1 cellular context compared by ENCODE assay signal in genomic region chr11:3057069-3057963, GRCh38.
TF ChIP-seq lines count a peak whose summit lies in the region.

CARS1 (minus strand) TSS chr11:3057423; CDS start chr11:3057367, 56 bp downstream.

TF ChIP-seq in HepG2, 621 proteins besides CTCF, POLR2A, EP300 and RAD21 (continued from another document and continues in another):
- TF ChIP-seq ARHGAP35 (CRISPR knock-in tag; IDR thresholded peaks at IDR 0.05; ENCODE audit: borderline replicate concordance) (peak; percentile 61; the same call in 1 of the 2 replicates), PHF20 (CRISPR knock-in tag; IDR thresholded peaks at IDR 0.05) (peak; percentile 87), DBP (CRISPR knock-in tag; IDR thresholded peaks at IDR 0.05; ENCODE audit: not compliant biosample characterization) (no peak), ZBTB46 (CRISPR knock-in tag; IDR thresholded peaks at IDR 0.05; ENCODE audit: borderline replicate concordance) (0 out of 2 replicates have a peak, but pooled peaks have one; percentile 60), ZNF792 (CRISPR knock-in tag; IDR thresholded peaks at IDR 0.05) (peak; percentile 81; the same call in 1 of the 2 replicates), KAT8 (CRISPR knock-in tag; IDR thresholded peaks at IDR 0.05) (peak; percentile 95), ZSCAN9 (CRISPR knock-in tag; IDR thresholded peaks at IDR 0.05; ENCODE audit: borderline replicate concordance) (0 out of 2 replicates have a peak, but pooled peaks have one; percentile 47), FOXP4 (CRISPR knock-in tag; IDR thresholded peaks at IDR 0.05) (peak; percentile 16; the same call in 1 of the 2 replicates), PCBP1 (IDR thresholded peaks at IDR 0.05; ENCODE audit: borderline replicate concordance, low read depth, low read length) (peak; percentile 92; the same call in 1 of the 2 replicates), SMC3 (IDR thresholded peaks at IDR 0.05; ENCODE audit: low read length) (no peak), HOXA9 (CRISPR knock-in tag; IDR thresholded peaks at IDR 0.05; ENCODE audit: borderline replicate concordance) (0 out of 2 replicates have a peak, but pooled peaks have one; percentile 58), ATF4 (CRISPR knock-in tag; IDR thresholded peaks at IDR 0.05) (peak; percentile 91 to 100; a peak in 3 of 4 replicates), ZFY (CRISPR knock-in tag; IDR thresholded peaks at IDR 0.05) (peak; percentile 99), HCFC1 (IDR thresholded peaks at IDR 0.05; ENCODE audit: low read depth, low read length) (peak; percentile 96), ZBED4 (CRISPR knock-in tag; IDR thresholded peaks at IDR 0.05; ENCODE audit: borderline replicate concordance) (0 out of 2 replicates have a peak, but pooled peaks have one; percentile 18), DNMT3B (CRISPR knock-in tag; conservative IDR thresholded peaks at IDR 0.05) (no peak), PTBP1 (IDR thresholded peaks at IDR 0.05; ENCODE audit: low read depth, low read length, poor library complexity, severe bottlenecking) (no peak), GATAD1 (CRISPR knock-in tag; IDR thresholded peaks at IDR 0.05) (peak; percentile 84), RXRB (CRISPR knock-in tag; IDR thresholded peaks at IDR 0.05; ENCODE audit: borderline replicate concordance) (0 out of 2 replicates have a peak, but pooled peaks have one; percentile 11), HDAC1 (CRISPR knock-in tag; IDR thresholded peaks at IDR 0.05) (peak; percentile 98), SMAD1 (CRISPR knock-in tag; IDR thresholded peaks at IDR 0.05; ENCODE audit: borderline replicate concordance, low read depth) (peak; percentile 81; the same call in 1 of the 2 replicates), KDM2A (CRISPR knock-in tag; IDR thresholded peaks at IDR 0.05; ENCODE audit: borderline replicate concordance, low read depth) (peak; percentile 81), ZNF253 (CRISPR knock-in tag; IDR thresholded peaks at IDR 0.05; ENCODE audit: borderline replicate concordance) (no peak), SMAD3 (CRISPR knock-in tag; IDR thresholded peaks at IDR 0.05) (peak; percentile 82), RBM39 (IDR thresholded peaks at IDR 0.05; ENCODE audit: low read depth, low read length, poor library complexity, severe bottlenecking) (peak; percentile 87), ZKSCAN5 (CRISPR knock-in tag; IDR thresholded peaks at IDR 0.05) (0 out of 2 replicates have a peak, but pooled peaks have one; percentile 23), HMGXB4 (CRISPR knock-in tag; IDR thresholded peaks at IDR 0.05; ENCODE audit: borderline replicate concordance in 1 of 2, low read depth in 1 of 2) (peak; percentile 53 to 73; a peak in 2 of 4 replicates), PHF8 (CRISPR knock-in tag; IDR thresholded peaks at IDR 0.05) (peak; percentile 93), ATF5 (CRISPR knock-in tag; IDR thresholded peaks at IDR 0.05; ENCODE audit: low read depth) (0 out of 2 replicates have a peak, but pooled peaks have one; percentile 66), ZNF605 (CRISPR knock-in tag; IDR thresholded peaks at IDR 0.05) (peak; percentile 63; the same call in 1 of the 2 replicates), ZFX (CRISPR knock-in tag; IDR thresholded peaks at IDR 0.05; ENCODE audit: low read depth) (peak; percentile 98), ZNF777 (CRISPR knock-in tag; IDR thresholded peaks at IDR 0.05) (0 out of 2 replicates have a peak, but pooled peaks have one; percentile 37), MXI1 (IDR thresholded peaks at IDR 0.05; ENCODE audit: borderline replicate concordance, low read depth, low read length) (peak; percentile 97; the same call in 2 of the 3 replicates), SRSF1 (optimal IDR thresholded peaks at IDR 0.05; ENCODE audit: low read depth, low read length) (peak; percentile 25), ZNF331 (CRISPR knock-in tag; IDR thresholded peaks at IDR 0.05) (peak; percentile 54; the same call in 1 of the 2 replicates), SOX13 (IDR thresholded peaks at IDR 0.05) (no peak), SOX13 (CRISPR knock-in tag; conservative IDR thresholded peaks at IDR 0.05 in 1 of 2, IDR thresholded peaks at IDR 0.05 in 1 of 2) (peak in 1 of 2 experiments; percentile 15; a peak in 2 of 4 replicates), ZNF136 (CRISPR knock-in tag; IDR thresholded peaks at IDR 0.05; ENCODE audit: low read depth) (peak; percentile 55; the same call in 1 of the 2 replicates), ZIK1 (CRISPR knock-in tag; IDR thresholded peaks at IDR 0.05; ENCODE audit: borderline replicate concordance, low read depth) (no peak), LBX2 (CRISPR knock-in tag; IDR thresholded peaks at IDR 0.05; ENCODE audit: borderline replicate concordance) (no peak), ATF7-NPFF (CRISPR knock-in tag; IDR thresholded peaks at IDR 0.05; ENCODE audit: low read depth) (peak; percentile 23; the same call in 1 of the 2 replicates), ZGPAT (CRISPR knock-in tag; IDR thresholded peaks at IDR 0.05) (peak; percentile 80), GABPA (IDR thresholded peaks at IDR 0.05; ENCODE audit: low read depth, low read length) (peak; percentile 99), GABPA (CRISPR knock-in tag; IDR thresholded peaks at IDR 0.05; ENCODE audit: low read depth) (peak; percentile 98), KDM4B (CRISPR knock-in tag; IDR thresholded peaks at IDR 0.05) (peak; percentile 66; the same call in 1 of the 2 replicates), NFKB2 (CRISPR knock-in tag; IDR thresholded peaks at IDR 0.05; ENCODE audit: borderline replicate concordance) (peak; percentile 24; the same call in 1 of the 2 replicates), ZSCAN29 (CRISPR knock-in tag; conservative IDR thresholded peaks at IDR 0.05) (peak; percentile 33; the same call in 1 of the 2 replicates), MED8 (CRISPR knock-in tag; IDR thresholded peaks at IDR 0.05; ENCODE audit: insufficient replicate concordance) (no peak), ZNF891 (CRISPR knock-in tag; IDR thresholded peaks at IDR 0.05) (peak; percentile 84; the same call in 1 of the 2 replicates), RNF2 (conservative IDR thresholded peaks at IDR 0.05; ENCODE audit: low read depth) (no peak), MIER3 (CRISPR knock-in tag; IDR thresholded peaks at IDR 0.05; ENCODE audit: borderline replicate concordance) (peak; percentile 52; the same call in 1 of the 2 replicates), CEBPB (IDR thresholded peaks at IDR 0.05; ENCODE audit: borderline replicate concordance, low read depth, low read length) (peak; percentile 95), SATB2 (CRISPR knock-in tag; IDR thresholded peaks at IDR 0.05) (no peak), ZNF180 (CRISPR knock-in tag; IDR thresholded peaks at IDR 0.05; ENCODE audit: borderline replicate concordance, low read depth) (no peak)
